In the genomic region with DNA sequence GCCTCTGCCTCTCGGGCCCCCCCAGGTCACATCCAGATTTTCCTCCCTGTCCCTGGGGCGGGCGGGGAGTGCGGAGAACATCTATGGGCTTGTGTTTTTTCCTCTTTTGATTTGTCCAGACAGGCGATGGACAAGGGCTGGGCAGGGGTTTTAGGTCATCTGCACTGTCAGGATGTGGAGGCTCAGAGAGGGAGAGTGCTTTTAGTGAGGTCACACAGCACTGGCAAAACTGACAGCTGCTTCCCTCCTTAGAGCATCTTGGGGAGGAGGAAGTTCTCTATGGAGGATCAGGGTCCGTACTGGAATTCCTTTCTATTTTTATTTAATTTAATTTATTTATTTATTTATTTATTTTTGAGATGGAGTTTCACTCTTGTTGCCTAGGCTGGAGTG, we compare ENCODE assay signal across 13 cellular contexts. TPM values are rescaled to one million over a fixed set of nuclear protein-coding genes. Genes with fewer than 3 reads are reported as not detected.
DNase-seq lines count a peak whose midpoint lies in the region; ATAC-seq and TF ChIP-seq lines count a peak whose summit lies in the region.
"Had no signal": no experiment of that assay in that cellular context is flagged by ENCODE, and none has a peak within 500 bp of the region (broad histone marks: within the 10 kb centered on the region; RNA-seq: fewer than 3 reads in every experiment).

No MANE protein-coding gene starts in this region.

- DNase-seq in Peyer's patch (no peak), coronary artery (ENCODE audit: low spot score) (no peak), NCI-H748 (lab: John Stamatoyannopoulos, UW; ENCODE audit: unreplicated experiment) (no peak), foreskin fibroblast (no peak)
- DNase-seq: activated naive CD4-positive, alpha-beta T cell treated with anti-CD3 and anti-CD28 coated beads, Interleukin-2, amount 10 ng/mL, durations not matched to agents 7 days and 5 days; CD4-positive, CD25-positive, alpha-beta regulatory T cell; GDM1; NCI-H2227 treated with DMSO at 0.1 percent for 48 hours; PC-9 had no signal

- peaks cover 0 to 6% (median 0%) of the 10 kb centered on the region in 4 donors for H3K4me1 ChIP-seq in Peyer's patch
- peaks cover 5 to 22% of the 10 kb centered on the region in 2 donors for H3K4me1 ChIP-seq in muscle layer of duodenum (ENCODE audit: control insufficient read depth in 1 of 2, insufficient read depth in 2 of 2, low read length in 2 of 2)
- H3K4me1 ChIP-seq in thymus (ENCODE audit: control insufficient read depth, insufficient read depth, low read length): no peaks in the 10 kb centered on the region

- H3K27ac Mint-ChIP-seq in activated T-helper 17 cell treated with anti-CD3 and anti-CD28 coated beads, Interleukin-2, amount 50 U/mL, for 72 hours: no peak overlapping the region
- H3K27ac Mint-ChIP-seq: activated naive CD4-positive, alpha-beta T cell treated with anti-CD3 and anti-CD28 coated beads, Interleukin-2, amount 10 ng/mL, durations not matched to agents 7 days and 5 days; CD4-positive, CD25-positive, alpha-beta regulatory T cell had no signal

- TF ChIP-seq CTCF in Peyer's patch (IDR thresholded peaks at IDR 0.05): no peak
- TF ChIP-seq CTCF in coronary artery (IDR thresholded peaks at IDR 0.05): no peak
- no peak for TF ChIP-seq CTCF in foreskin fibroblast (IDR thresholded peaks at IDR 0.05; ENCODE audit: low read depth, low read length)

- peak overlapping the region; percentile 80 to 99 (median 95) for H3K27ac ChIP-seq in Peyer's patch
- peak overlapping the region; percentile 100 for H3K27ac ChIP-seq in coronary artery
- peak overlapping the region; percentile 86 for H3K27ac ChIP-seq in muscle layer of duodenum (ENCODE audit: low read length)
- H3K27ac ChIP-seq in thymus (ENCODE audit: low read depth): peak overlapping the region; percentile 89
- H3K27ac ChIP-seq: PC-9 had no signal

- H3K9me3 ChIP-seq in Peyer's patch: no peaks in the 10 kb centered on the region
- no peaks in the 10 kb centered on the region for H3K9me3 ChIP-seq in muscle layer of duodenum (ENCODE audit: control insufficient read depth in 1 of 2, low read length in 2 of 2)
- H3K9me3 ChIP-seq in thymus (ENCODE audit: control insufficient read depth): no peaks in the 10 kb centered on the region

- H3K36me3 ChIP-seq in Peyer's patch (no peaks in the 10 kb centered on the region), muscle layer of duodenum (ENCODE audit: control insufficient read depth in 1 of 2, insufficient read depth in 2 of 2, low read length in 2 of 2) (peaks cover 0 to 9% of the 10 kb centered on the region in 2 donors), thymus (ENCODE audit: control insufficient read depth, insufficient read depth) (peaks cover 11% of the 10 kb centered on the region)

- no peak for TF ChIP-seq POLR2A in Peyer's patch (IDR thresholded peaks at IDR 0.05)

- no peak overlapping the region for H3K4me3 Mint-ChIP-seq in activated T-helper 17 cell treated with anti-CD3 and anti-CD28 coated beads, Interleukin-2, amount 50 U/mL, for 72 hours
- H3K4me3 Mint-ChIP-seq: activated naive CD4-positive, alpha-beta T cell treated with anti-CD3 and anti-CD28 coated beads, Interleukin-2, amount 10 ng/mL, durations not matched to agents 7 days and 5 days; CD4-positive, CD25-positive, alpha-beta regulatory T cell had no signal

- peak overlapping the region in 1 of 4 donors; percentile 48 for H3K4me3 ChIP-seq in Peyer's patch
- H3K4me3 ChIP-seq in coronary artery: peak overlapping the region; percentile 70
- H3K4me3 ChIP-seq in muscle layer of duodenum (ENCODE audit: low read depth in 1 of 2, low read length in 2 of 2): peak overlapping the region in 1 of 2 donors; percentile 50
- no peak overlapping the region for H3K4me3 ChIP-seq in thymus (ENCODE audit: low read length)
- no peak overlapping the region for H3K4me3 ChIP-seq in foreskin fibroblast (ENCODE audit: low read depth in 1 of 2, low read length in 2 of 2)
- H3K4me3 ChIP-seq: PC-9 had no signal

- H3K27me3 ChIP-seq in Peyer's patch (no peaks in the 10 kb centered on the region), muscle layer of duodenum (ENCODE audit: low read depth, low read length) (no peaks in the 10 kb centered on the region), thymus (ENCODE audit: control insufficient read depth, insufficient read depth) (no peaks in the 10 kb centered on the region)

- WGBS in thymus: 95% methylated on average over 6 of the region's 6 CpGs

- peaks cover 7% of the 10 kb centered on the region for H3K4me1 Mint-ChIP-seq in activated T-helper 17 cell treated with anti-CD3 and anti-CD28 coated beads, Interleukin-2, amount 50 U/mL, for 72 hours
- H3K4me1 Mint-ChIP-seq: activated naive CD4-positive, alpha-beta T cell treated with anti-CD3 and anti-CD28 coated beads, Interleukin-2, amount 10 ng/mL, durations not matched to agents 7 days and 5 days had no signal

- no peaks in the 10 kb centered on the region for H3K27me3 Mint-ChIP-seq in activated T-helper 17 cell treated with anti-CD3 and anti-CD28 coated beads, Interleukin-2, amount 50 U/mL, for 72 hours
- H3K27me3 Mint-ChIP-seq: activated naive CD4-positive, alpha-beta T cell treated with anti-CD3 and anti-CD28 coated beads, Interleukin-2, amount 10 ng/mL, durations not matched to agents 7 days and 5 days; CD4-positive, CD25-positive, alpha-beta regulatory T cell had no signal

- no peaks in the 10 kb centered on the region for H3K36me3 Mint-ChIP-seq in activated T-helper 17 cell treated with anti-CD3 and anti-CD28 coated beads, Interleukin-2, amount 50 U/mL, for 72 hours (ENCODE audit: low read depth)
- H3K36me3 Mint-ChIP-seq: activated naive CD4-positive, alpha-beta T cell treated with anti-CD3 and anti-CD28 coated beads, Interleukin-2, amount 10 ng/mL, durations not matched to agents 7 days and 5 days had no signal

- no peak for ATAC-seq in GM21515 (IDR thresholded peaks at IDR 0.05; ENCODE audit: unreplicated experiment)
- no peak for ATAC-seq in activated T-helper 17 cell treated with anti-CD3 and anti-CD28 coated beads, Interleukin-2, amount 50 U/mL, for 72 hours (replicated peaks)

- no peaks in the 10 kb centered on the region for H3K9me3 Mint-ChIP-seq in activated T-helper 17 cell treated with anti-CD3 and anti-CD28 coated beads, Interleukin-2, amount 50 U/mL, for 72 hours
- H3K9me3 Mint-ChIP-seq: CD4-positive, CD25-positive, alpha-beta regulatory T cell had no signal

RNA-seq across cellular contexts. Expression of a gene that starts 38.9 kb away (rescaled TPM):
- 100 to 1,000 TPM in 1 of 4 donors, 10 to 100 TPM in 3; 34.7 to 191 (median 64.9) TPM for total RNA-seq in Peyer's patch
- polyA plus RNA-seq in thymus: 17.0 TPM
- total RNA-seq in activated T-helper 17 cell treated with anti-CD3 and anti-CD28 coated beads, Interleukin-2, amount 50 U/mL, for 72 hours: 10 to 100 TPM; 16.7 to 18.1 TPM
